ENCODE assay signal across 3 cellular contexts in the genomic region with DNA sequence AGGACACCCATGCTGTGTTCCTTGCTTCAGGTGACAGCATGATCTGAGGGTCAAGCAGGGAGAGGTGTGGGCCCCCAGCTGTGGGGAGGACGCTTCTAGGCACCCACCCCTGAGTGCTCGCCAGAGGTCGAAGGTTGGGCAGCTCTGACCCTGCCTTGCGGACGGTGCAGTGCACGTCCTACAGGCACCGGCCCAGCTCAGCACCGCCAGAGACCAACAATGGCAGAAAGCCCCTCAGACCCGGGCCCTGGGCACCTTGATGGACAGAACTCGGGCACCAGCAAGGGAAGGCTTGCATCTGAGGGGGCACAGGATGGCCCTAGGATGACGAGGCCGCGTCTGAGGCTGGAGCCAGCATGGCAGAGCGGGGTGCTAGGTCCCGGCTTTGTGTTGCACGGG.
A peak's percentile ranks its signal among the peaks of the same experiment; 100 is the strongest.
TF ChIP-seq lines count a peak whose summit lies in the region.

No MANE protein-coding gene starts in this region.

TF ChIP-seq in HEK293, 187 proteins besides CTCF, POLR2A, EP300 and RAD21:
- TF ChIP-seq ZNF521 (tag by site-specific recombination; IDR thresholded peaks at IDR 0.05): no peak
- no peak for TF ChIP-seq SCRT2 (tag by site-specific recombination; IDR thresholded peaks at IDR 0.05)
- TF ChIP-seq ZIC2 (tag by site-specific recombination; IDR thresholded peaks at IDR 0.05): 0 out of 2 replicates have a peak, but pooled peaks have one; percentile 11
- TF ChIP-seq ZNF837 (tag by site-specific recombination; IDR thresholded peaks at IDR 0.05): no peak
TF ChIP-seq in HEK293: peak in this region for 1.

TF ChIP-seq in H1, 55 proteins besides CTCF, POLR2A, EP300 and RAD21:
- no peak for TF ChIP-seq KDM5A (IDR thresholded peaks at IDR 0.05; ENCODE audit: low read length)
- no peak for TF ChIP-seq NRF1 (IDR thresholded peaks at IDR 0.05; ENCODE audit: low read depth, low read length)
- TF ChIP-seq JUND (IDR thresholded peaks at IDR 0.05; ENCODE audit: low read length): no peak

TF ChIP-seq in liver, 16 proteins besides CTCF, POLR2A, EP300 and RAD21:
- peak in 1 of 2 donors; percentile 0 for TF ChIP-seq HNF4A (conservative IDR thresholded peaks at IDR 0.05)
- peak in 1 of 2 donors; percentile 14 for TF ChIP-seq RXRA (IDR thresholded peaks at IDR 0.05)
- TF ChIP-seq, protein P1, sequence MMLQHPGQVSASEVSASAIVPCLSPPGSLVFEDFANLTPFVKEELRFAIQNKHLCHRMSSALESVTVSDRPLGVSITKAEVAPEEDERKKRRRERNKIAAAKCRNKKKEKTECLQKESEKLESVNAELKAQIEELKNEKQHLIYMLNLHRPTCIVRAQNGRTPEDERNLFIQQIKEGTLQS (IDR thresholded peaks at IDR 0.05): no peak
